In genomic region chr1:10419351-10419750, GRCh38 we compare ENCODE assay signal across 11 cellular contexts. TPM values are rescaled to one million over a fixed set of nuclear protein-coding genes. Genes with fewer than 3 reads are reported as not detected.
"Had no signal": no experiment of that assay in that cellular context is flagged by ENCODE, and none has a peak within 500 bp of the region (broad histone marks: within the 10 kb centered on the region; RNA-seq: fewer than 3 reads in every experiment).

No MANE protein-coding gene starts in this region.

- H3K27me3 ChIP-seq: colonic mucosa, foreskin keratinocyte, right lobe of liver, thyroid gland had no signal

- DNase-seq: activated CD4-positive, alpha-beta T cell treated with anti-CD3 and anti-CD28 coated beads, Interleukin-2, amount 10 ng/mL, durations not matched to agents 7 days and 5 days; activated naive CD4-positive, alpha-beta T cell treated with anti-CD3 and anti-CD28 coated beads, Interleukin-2, amount 50 U/mL, for 16 hours; colonic mucosa; foreskin keratinocyte; head of caudate nucleus; mesendoderm; thyroid gland had no signal

- H3K27ac Mint-ChIP-seq: activated T-helper 17 cell treated with anti-CD3 and anti-CD28 coated beads, Interleukin-2, amount 50 U/mL, for 72 hours had no signal

- H3K9me3 ChIP-seq: colonic mucosa, right lobe of liver, thyroid gland had no signal

- H3K27ac ChIP-seq: colonic mucosa, foreskin keratinocyte, right lobe of liver, thyroid gland had no signal

- H3K4me3 Mint-ChIP-seq: activated CD4-positive, alpha-beta T cell treated with anti-CD3 and anti-CD28 coated beads, Interleukin-2, amount 10 ng/mL, durations not matched to agents 7 days and 5 days; activated T-helper 17 cell treated with anti-CD3 and anti-CD28 coated beads, Interleukin-2, amount 50 U/mL, for 72 hours; natural killer cell treated with Interleukin-12 subunit alpha and Interleukin-12 subunit beta and Interleukin-15 and Interleukin-18, amount 100 ng/mL, for 72 hours had no signal

- H3K4me3 ChIP-seq: colonic mucosa, right lobe of liver, thyroid gland had no signal

- H3K9me3 Mint-ChIP-seq: activated CD4-positive, alpha-beta T cell treated with anti-CD3 and anti-CD28 coated beads, Interleukin-2, amount 10 ng/mL, durations not matched to agents 7 days and 5 days; activated T-helper 17 cell treated with anti-CD3 and anti-CD28 coated beads, Interleukin-2, amount 50 U/mL, for 72 hours; natural killer cell treated with Interleukin-12 subunit alpha and Interleukin-12 subunit beta and Interleukin-15 and Interleukin-18, amount 100 ng/mL, for 72 hours had no signal

- H3K4me1 ChIP-seq: colonic mucosa, foreskin keratinocyte, thyroid gland had no signal

- H3K27me3 Mint-ChIP-seq: activated CD4-positive, alpha-beta T cell treated with anti-CD3 and anti-CD28 coated beads, Interleukin-2, amount 10 ng/mL, durations not matched to agents 7 days and 5 days; activated T-helper 17 cell treated with anti-CD3 and anti-CD28 coated beads, Interleukin-2, amount 50 U/mL, for 72 hours; natural killer cell treated with Interleukin-12 subunit alpha and Interleukin-12 subunit beta and Interleukin-15 and Interleukin-18, amount 100 ng/mL, for 72 hours had no signal

- ATAC-seq: activated T-helper 17 cell treated with anti-CD3 and anti-CD28 coated beads, Interleukin-2, amount 50 U/mL, for 72 hours; foreskin keratinocyte; natural killer cell treated with Interleukin-12 subunit alpha and Interleukin-12 subunit beta and Interleukin-15 and Interleukin-18, amount 100 ng/mL, for 72 hours had no signal

RNA-seq across cellular contexts. Expression of gene CORT, which starts 30.5 kb away (rescaled TPM):
- total RNA-seq: cardiac septum had no signal
